9 cellular contexts compared by ENCODE assay signal in the genomic region with DNA sequence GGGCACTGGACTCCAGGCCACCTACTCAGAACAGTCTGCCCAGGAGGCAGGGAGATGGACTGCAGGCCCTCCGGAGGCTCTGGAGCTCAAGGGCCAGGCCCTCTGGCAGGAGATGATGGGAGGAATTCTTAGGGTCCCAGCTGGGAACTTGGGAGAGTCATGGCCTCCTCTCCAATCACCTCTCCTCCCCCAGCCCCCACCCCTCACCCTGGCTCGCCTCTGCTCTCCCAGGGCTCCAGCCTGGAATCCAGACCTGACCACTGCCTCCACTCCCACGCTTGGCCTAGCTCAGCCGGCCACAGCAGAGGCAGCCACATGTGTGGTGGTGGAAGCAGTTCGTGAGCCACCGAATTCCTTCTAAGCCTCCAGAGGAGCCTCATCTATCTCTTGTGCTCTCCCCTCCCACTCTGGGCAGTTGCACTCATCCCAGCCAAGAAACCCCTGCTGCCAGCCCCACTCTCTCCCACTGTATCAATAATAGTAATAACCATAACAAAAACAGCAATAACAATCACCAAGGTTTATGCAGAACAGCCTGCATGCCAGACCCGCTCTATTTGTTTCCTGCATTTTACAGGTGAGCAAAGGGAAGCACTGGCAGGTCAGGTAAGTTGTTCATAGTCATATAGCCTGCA.
DNase-seq lines count a peak whose midpoint lies in the region; ATAC-seq and TF ChIP-seq lines count a peak whose summit lies in the region.
"Had no signal": no experiment of that assay in that cellular context is flagged by ENCODE, and none has a peak within 500 bp of the region (broad histone marks: within the 10 kb centered on the region; RNA-seq: fewer than 3 reads in every experiment).

No MANE protein-coding gene starts in this region.

- 63 to 83% methylated on average over 1 to 7 of the region's 7 CpGs for WGBS in upper lobe of left lung, 2 donors

- CTCF ChIA-PET in CD4-positive, alpha-beta T cell (lab: Charles Lee), result no interaction called here

- POLR2A ChIA-PET in CD4-positive, alpha-beta T cell (lab: Charles Lee), result no interaction called here

- H3K4me3 ChIP-seq in fibroblast of the aortic adventitia (ENCODE audit: low read depth, low read length) (no peak overlapping the region), upper lobe of left lung (peak overlapping the region in 2 of 4 donors; percentile 74 to 89)

- in situ Hi-C loops in G401 (cut with HindIII; ENCODE audit: low sequenced_read_pairs), result no loop called here

- no peak overlapping the region for H3K4me3 Mint-ChIP-seq in T-helper 17 cell
- H3K4me3 Mint-ChIP-seq in CD4-positive, alpha-beta T cell, result no peak overlapping the region
- H3K4me3 Mint-ChIP-seq: activated naive CD8-positive, alpha-beta T cell had no signal

- H3K36me3 ChIP-seq in upper lobe of left lung, result peaks cover 0 to 13% (median 0%) of the 10 kb centered on the region in 4 donors

- no peak for TF ChIP-seq CTCF in fibroblast of the aortic adventitia (IDR thresholded peaks at IDR 0.05; ENCODE audit: insufficient read depth, low read length)
- no peak for TF ChIP-seq CTCF in upper lobe of left lung (IDR thresholded peaks at IDR 0.05)
- TF ChIP-seq CTCF in CD4-positive, alpha-beta T cell (IDR thresholded peaks at IDR 0.05), result no peak

- H3K27me3 ChIP-seq in upper lobe of left lung, result no peaks in the 10 kb centered on the region
- no peaks in the 10 kb centered on the region for H3K27me3 ChIP-seq in CD4-positive, alpha-beta T cell (ENCODE audit: control insufficient read depth, insufficient read depth, low read length)

- H3K27ac ChIP-seq in upper lobe of left lung, result peak overlapping the region; percentile 86 to 99 (median 92)
- no peak overlapping the region for H3K27ac ChIP-seq in CD4-positive, alpha-beta T cell (ENCODE audit: low read depth, low read length)

- peaks cover 12% of the 10 kb centered on the region for H3K4me1 Mint-ChIP-seq in T-helper 17 cell
- no peaks in the 10 kb centered on the region for H3K4me1 Mint-ChIP-seq in CD4-positive, alpha-beta T cell (ENCODE audit: low read depth)

- TF ChIP-seq POLR2A in upper lobe of left lung (IDR thresholded peaks at IDR 0.05), result no peak

- no peaks in the 10 kb centered on the region for H3K36me3 Mint-ChIP-seq in T-helper 17 cell (ENCODE audit: low read depth)
- no peaks in the 10 kb centered on the region for H3K36me3 Mint-ChIP-seq in CD4-positive, alpha-beta T cell (ENCODE audit: low read depth)
- H3K36me3 Mint-ChIP-seq: activated naive CD8-positive, alpha-beta T cell had no signal

- TF ChIP-seq EP300 in upper lobe of left lung (IDR thresholded peaks at IDR 0.05), result no peak

- intact Hi-C loops in CD4-positive, alpha-beta T cell (cut with DNase I, micrococcal nuclease), result no loop called here

- ATAC-seq in T-helper 17 cell (no peak), upper lobe of left lung (ENCODE audit: low FRiP score in 2 of 2) (peak in 1 of 2 donors; percentile 72), GM21737 (IDR thresholded peaks at IDR 0.05; ENCODE audit: unreplicated experiment) (no peak)
- ATAC-seq in CD4-positive, alpha-beta T cell (ENCODE audit: poor library complexity), result no peak

- H3K27ac Mint-ChIP-seq in T-helper 17 cell, result peak overlapping the region; percentile 66
- H3K27ac Mint-ChIP-seq in CD4-positive, alpha-beta T cell, result no peak overlapping the region
- H3K27ac Mint-ChIP-seq: activated naive CD8-positive, alpha-beta T cell had no signal

- H3K9me3 Mint-ChIP-seq in CD4-positive, alpha-beta T cell, result no peaks in the 10 kb centered on the region

- peaks cover 49% of the 10 kb centered on the region for H3K27me3 Mint-ChIP-seq in T-helper 17 cell
- peaks cover 11% of the 10 kb centered on the region for H3K27me3 Mint-ChIP-seq in CD4-positive, alpha-beta T cell

- DNase-seq in T-helper 17 cell, result no peak
- peak; percentile 74 for DNase-seq in fibroblast of the aortic adventitia (ENCODE audit: low read depth)
- DNase-seq in myocyte (ENCODE audit: low read depth), result peak; percentile 79
- DNase-seq in upper lobe of left lung, result no peak
- no peak for DNase-seq in G401 (ENCODE audit: low spot score)
- no peak for DNase-seq in cortex of kidney (lab: John Stamatoyannopoulos, UW)
- no peak for DNase-seq in CD4-positive, alpha-beta T cell

- no peaks in the 10 kb centered on the region for H3K9me3 ChIP-seq in T-helper 17 cell (ENCODE audit: control insufficient read depth, low read length, poor library complexity, severe bottlenecking)
- H3K9me3 ChIP-seq in upper lobe of left lung, result no peaks in the 10 kb centered on the region
- H3K9me3 ChIP-seq in CD4-positive, alpha-beta T cell (ENCODE audit: control insufficient read depth, low read length), result no peaks in the 10 kb centered on the region

- H3K4me1 ChIP-seq in upper lobe of left lung, result peaks cover 97 to 100% (median 98%) of the 10 kb centered on the region in 4 donors

Comparison
In these comparisons a context has a peak if more than half of its experiments do, and no peak if none do; other contexts are left out.
1. DNase-seq: peak in fibroblast of the aortic adventitia (single experiment) and myocyte (single experiment); none in T-helper 17 cell (0 of 3), upper lobe of left lung (0 of 2), G401 (single experiment), cortex of kidney (single experiment) and CD4-positive, alpha-beta T cell (0 of 10).